In genomic region chr17:73045722-73046121, GRCh38 we compare ENCODE assay signal across 17 cellular contexts.
"Had no signal": no experiment of that assay in that cellular context is flagged by ENCODE, and none has a peak within 500 bp of the region (broad histone marks: within the 10 kb centered on the region; RNA-seq: fewer than 3 reads in every experiment).

No MANE protein-coding gene starts in this region.

- H3K27me3 Mint-ChIP-seq: activated naive CD8-positive, alpha-beta T cell treated with anti-CD3 and anti-CD28 coated beads, Interleukin-2, amount 10 ng/mL, durations not matched to agents 7 days and 5 days; T-cell had no signal

- H3K9me3 ChIP-seq: gastrocnemius medialis, ovary had no signal

- H3K36me3 Mint-ChIP-seq: stimulated activated effector memory CD8-positive, alpha-beta T cell treated with anti-CD3 and anti-CD28 coated beads, Interleukin-12 subunit alpha, Interleukin-12 subunit beta, amount 100 ng/mL, for 72 hours had no signal

- H3K27me3 ChIP-seq: gastrocnemius medialis, heart right ventricle, ovary, tibial nerve had no signal

- H3K4me3 Mint-ChIP-seq: activated naive CD8-positive, alpha-beta T cell treated with anti-CD3 and anti-CD28 coated beads, Interleukin-2, amount 10 ng/mL, durations not matched to agents 7 days and 5 days; activated T-helper 1 cell treated with anti-CD3 and anti-CD28 coated beads, Interleukin-12 subunit alpha, Interleukin-12 subunit beta, Interleukin-2, Interleukin-4 antibody, amounts not matched to agents 30 ng/mL and 10 ng/mL and 1 ng/mL, durations not matched to agents 14 hours and 24 hours and 36 hours; neural crest cell; stimulated activated effector memory CD8-positive, alpha-beta T cell treated with anti-CD3 and anti-CD28 coated beads, Interleukin-12 subunit alpha, Interleukin-12 subunit beta, amount 100 ng/mL, for 72 hours; T-cell had no signal

- ATAC-seq: activated CD4-positive, CD25-positive, alpha-beta regulatory T cell treated with anti-CD3 and anti-CD28 coated beads, Interleukin-2, amount 50 U/mL, for 24 hours; gastrocnemius medialis; heart right ventricle; left cardiac atrium; lower lobe of right lung; stimulated activated effector memory CD8-positive, alpha-beta T cell treated with anti-CD3 and anti-CD28 coated beads, Interleukin-12 subunit alpha, Interleukin-12 subunit beta, amount 100 ng/mL, for 72 hours; T-cell had no signal

- H3K27ac Mint-ChIP-seq: activated naive CD8-positive, alpha-beta T cell treated with anti-CD3 and anti-CD28 coated beads, Interleukin-2, amount 10 ng/mL, durations not matched to agents 7 days and 5 days; activated T-helper 1 cell treated with anti-CD3 and anti-CD28 coated beads, Interleukin-12 subunit alpha, Interleukin-12 subunit beta, Interleukin-2, Interleukin-4 antibody, amounts not matched to agents 30 ng/mL and 10 ng/mL and 1 ng/mL, durations not matched to agents 14 hours and 24 hours and 36 hours; stimulated activated effector memory CD8-positive, alpha-beta T cell treated with anti-CD3 and anti-CD28 coated beads, Interleukin-12 subunit alpha, Interleukin-12 subunit beta, amount 100 ng/mL, for 72 hours; T-cell had no signal

- H3K4me1 Mint-ChIP-seq: activated naive CD8-positive, alpha-beta T cell treated with anti-CD3 and anti-CD28 coated beads, Interleukin-2, amount 10 ng/mL, durations not matched to agents 7 days and 5 days; T-cell had no signal

- H3K27ac ChIP-seq: gastrocnemius medialis, heart right ventricle, lower lobe of right lung, ovary, tibial nerve had no signal

- DNase-seq: activated CD4-positive, alpha-beta T cell treated with anti-CD3 and anti-CD28 coated beads, Interleukin-2, amount 50 U/mL, for 1 hour; activated CD8-positive, alpha-beta memory T cell treated with anti-CD3 and anti-CD28 coated beads for 24 hours; activated naive CD8-positive, alpha-beta T cell treated with anti-CD3 and anti-CD28 coated beads, Interleukin-2, amount 10 ng/mL, durations not matched to agents 7 days and 5 days; anterior cingulate cortex; erythroblast; gastrocnemius medialis; heart right ventricle; left cardiac atrium; lower lobe of right lung; ovary; T-cell; T-helper 9 cell had no signal

- H3K36me3 ChIP-seq: gastrocnemius medialis, lower lobe of right lung, ovary had no signal

- H3K4me3 ChIP-seq: gastrocnemius medialis, heart right ventricle, lower lobe of right lung, ovary, tibial nerve had no signal
